ENCODE assay signal across 22 cellular contexts in the genomic region with DNA sequence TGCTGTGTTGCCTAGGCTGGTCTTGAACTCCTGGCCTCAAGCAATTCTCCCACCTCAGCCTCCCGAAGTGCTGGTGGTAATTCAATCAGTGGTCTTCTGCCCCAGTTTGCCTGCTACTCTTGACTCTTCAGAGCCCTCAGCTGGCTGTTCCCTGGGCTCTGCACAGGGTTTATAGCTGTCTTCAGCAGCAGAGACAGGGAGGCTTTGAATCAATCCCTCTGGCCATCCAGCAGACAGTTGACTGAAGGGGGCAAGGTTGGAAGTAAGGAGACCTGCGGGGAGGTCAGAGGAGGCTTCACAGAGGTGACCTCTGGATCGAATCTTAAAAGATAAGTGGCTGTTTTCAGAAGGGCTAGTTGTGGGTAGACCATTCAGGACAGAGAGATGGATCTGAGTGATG. TPM values are rescaled to one million over a fixed set of nuclear protein-coding genes. Genes with fewer than 3 reads are reported as not detected.
DNase-seq lines count a peak whose midpoint lies in the region; ATAC-seq and TF ChIP-seq lines count a peak whose summit lies in the region.
"Had no signal": no experiment of that assay in that cellular context is flagged by ENCODE, and none has a peak within 500 bp of the region (broad histone marks: within the 10 kb centered on the region; RNA-seq: fewer than 3 reads in every experiment).

No MANE protein-coding gene starts in this region.

- H3K9me3 ChIP-seq in CD4-positive, CD25-positive, alpha-beta regulatory T cell (ENCODE audit: control insufficient read depth in 2 of 2, low read length in 2 of 2), result no peaks in the 10 kb centered on the region
- H3K9me3 ChIP-seq: upper lobe of right lung had no signal

- no peak overlapping the region for H3K27ac ChIP-seq in CD4-positive, CD25-positive, alpha-beta regulatory T cell (ENCODE audit: insufficient read depth, low read length, poor library complexity, severe bottlenecking)
- no peak overlapping the region for H3K27ac ChIP-seq in substantia nigra (ENCODE audit: low read depth, low read length, poor library complexity, severe bottlenecking)
- H3K27ac ChIP-seq: cardiac muscle cell, GM23248, upper lobe of right lung had no signal

- H3K4me1 ChIP-seq in CD4-positive, CD25-positive, alpha-beta regulatory T cell (ENCODE audit: control insufficient read depth, insufficient read depth, low read length, poor library complexity, severe bottlenecking), result peaks cover 10% of the 10 kb centered on the region
- H3K4me1 ChIP-seq: upper lobe of right lung had no signal

- CTCF ChIA-PET in activated CD8-positive, alpha-beta T cell treated with anti-CD3 and anti-CD28 coated beads for 36 hours (lab: Charles Lee), result interaction anchor here (1.1 to 1.8 kb wide), 2 partner anchors 9 to 13 kb away, joined by 3 to 5 read pairs; no protein-coding TSS in a partner anchor

- peak overlapping the region in 2 of 3 donors; percentile 79 to 80 for H3K27ac Mint-ChIP-seq in CD4-positive, CD25-positive, alpha-beta regulatory T cell
- H3K27ac Mint-ChIP-seq in activated CD8-positive, alpha-beta T cell treated with anti-CD3 and anti-CD28 coated beads for 36 hours, result peak overlapping the region; percentile 97
- peak overlapping the region; percentile 0 for H3K27ac Mint-ChIP-seq in glutamatergic neuron (ENCODE audit: unreplicated experiment)
- H3K27ac Mint-ChIP-seq: B cell; dendritic cell treated with granulocyte-macrophage colony-stimulating factor and Interleukin-4, amounts not matched to agents 40 ng/mL and 50 ng/mL, for 4 days had no signal

- intact Hi-C loops in activated CD8-positive, alpha-beta T cell treated with anti-CD3 and anti-CD28 coated beads for 36 hours (cut with micrococcal nuclease), result loop anchor here (2.0 to 5.0 kb wide), 2 partner anchors 36 to 47 kb away; no protein-coding TSS in a partner anchor

- no peaks in the 10 kb centered on the region for H3K36me3 ChIP-seq in CD4-positive, CD25-positive, alpha-beta regulatory T cell (ENCODE audit: control insufficient read depth, insufficient read depth, low read length)
- H3K36me3 ChIP-seq: cardiac muscle cell, upper lobe of right lung had no signal

- H3K4me1 Mint-ChIP-seq in CD4-positive, CD25-positive, alpha-beta regulatory T cell, result peaks cover 17 to 32% (median 24%) of the 10 kb centered on the region in 4 donors
- peaks cover 65% of the 10 kb centered on the region for H3K4me1 Mint-ChIP-seq in activated CD8-positive, alpha-beta T cell treated with anti-CD3 and anti-CD28 coated beads for 36 hours (ENCODE audit: low read depth)
- H3K4me1 Mint-ChIP-seq in glutamatergic neuron (ENCODE audit: low read depth, unreplicated experiment), result peaks cover 2% of the 10 kb centered on the region

- H3K36me3 Mint-ChIP-seq in CD4-positive, CD25-positive, alpha-beta regulatory T cell, result no peaks in the 10 kb centered on the region
- peaks cover 9% of the 10 kb centered on the region for H3K36me3 Mint-ChIP-seq in activated CD8-positive, alpha-beta T cell treated with anti-CD3 and anti-CD28 coated beads for 36 hours (ENCODE audit: low read depth)
- H3K36me3 Mint-ChIP-seq in glutamatergic neuron (ENCODE audit: unreplicated experiment), result no peaks in the 10 kb centered on the region

- no peaks in the 10 kb centered on the region for H3K27me3 Mint-ChIP-seq in CD4-positive, CD25-positive, alpha-beta regulatory T cell
- H3K27me3 Mint-ChIP-seq in activated CD8-positive, alpha-beta T cell treated with anti-CD3 and anti-CD28 coated beads for 36 hours, result no peaks in the 10 kb centered on the region
- H3K27me3 Mint-ChIP-seq in glutamatergic neuron (ENCODE audit: unreplicated experiment), result no peaks in the 10 kb centered on the region

- peak overlapping the region in 2 of 4 donors; percentile 2 to 71 for H3K4me3 Mint-ChIP-seq in CD4-positive, CD25-positive, alpha-beta regulatory T cell
- peak overlapping the region; percentile 60 for H3K4me3 Mint-ChIP-seq in activated CD8-positive, alpha-beta T cell treated with anti-CD3 and anti-CD28 coated beads for 36 hours
- no peak overlapping the region for H3K4me3 Mint-ChIP-seq in glutamatergic neuron (ENCODE audit: unreplicated experiment)
- H3K4me3 Mint-ChIP-seq: B cell; dendritic cell treated with granulocyte-macrophage colony-stimulating factor and Interleukin-4, amounts not matched to agents 40 ng/mL and 50 ng/mL, for 4 days had no signal

- DNase-seq in activated CD4-positive, alpha-beta T cell treated with anti-CD3 and anti-CD28 coated beads for 48 hours, result peak; percentile 18
- DNase-seq in activated CD4-positive, alpha-beta T cell treated with anti-CD3 and anti-CD28 coated beads for 4 hours, result no peak
- DNase-seq in CD4-positive, CD25-positive, alpha-beta regulatory T cell, result no peak
- peak; percentile 45 for DNase-seq in activated CD8-positive, alpha-beta T cell treated with anti-CD3 and anti-CD28 coated beads for 36 hours
- DNase-seq in glutamatergic neuron (no peak), substantia nigra (lab: John Stamatoyannopoulos, UW) (no peak), GF-D8 (lab: John Stamatoyannopoulos, UW) (no peak)
- DNase-seq: activated effector memory CD4-positive, alpha-beta T cell treated with Interleukin-2 at 50 U/mL for 16 hours; anterior cingulate cortex; GM23248; mammary epithelial cell; NCI-H1092; NCI-H2029; NCI-H2227 treated with DMSO at 0.1 percent for 48 hours; NCI-H748 treated with DMSO at 0.1 percent for 48 hours; occipital lobe; small intestine; upper lobe of right lung had no signal

- H3K4me3 ChIP-seq in CD4-positive, CD25-positive, alpha-beta regulatory T cell (ENCODE audit: low read depth, low read length), result no peak overlapping the region
- H3K4me3 ChIP-seq: cardiac muscle cell, GM23248, upper lobe of right lung had no signal

- no peak for ATAC-seq in CD4-positive, CD25-positive, alpha-beta regulatory T cell (ENCODE audit: low read depth in 2 of 2)
- ATAC-seq in activated CD8-positive, alpha-beta T cell treated with anti-CD3 and anti-CD28 coated beads for 36 hours, result no peak
- ATAC-seq in GM21390 (IDR thresholded peaks at IDR 0.05; ENCODE audit: unreplicated experiment), result no peak
- ATAC-seq: upper lobe of right lung had no signal

- POLR2A ChIA-PET in activated CD8-positive, alpha-beta T cell treated with anti-CD3 and anti-CD28 coated beads for 36 hours (lab: Charles Lee), result interaction anchor here (0.6 to 3.7 kb wide), 8 partner anchors 17 to 108 kb away, joined by 3 to 16 read pairs (median 4); a partner anchor contains a TSS

- no peak for TF ChIP-seq CTCF in activated CD8-positive, alpha-beta T cell treated with anti-CD3 and anti-CD28 coated beads for 36 hours (IDR thresholded peaks at IDR 0.05)
- no peak for TF ChIP-seq CTCF in glutamatergic neuron (IDR thresholded peaks at IDR 0.05; ENCODE audit: partially characterized antibody, unreplicated experiment)

- H3K27me3 ChIP-seq in CD4-positive, CD25-positive, alpha-beta regulatory T cell (ENCODE audit: control insufficient read depth, insufficient read depth, low read length), result no peaks in the 10 kb centered on the region
- H3K27me3 ChIP-seq: cardiac muscle cell, upper lobe of right lung had no signal

- peaks cover 0 to 2% (median 0%) of the 10 kb centered on the region in 7 donors for H3K9me3 Mint-ChIP-seq in CD4-positive, CD25-positive, alpha-beta regulatory T cell
- H3K9me3 Mint-ChIP-seq in activated CD8-positive, alpha-beta T cell treated with anti-CD3 and anti-CD28 coated beads for 36 hours, result peaks cover 7% of the 10 kb centered on the region
- H3K9me3 Mint-ChIP-seq in glutamatergic neuron (ENCODE audit: unreplicated experiment), result peaks cover under 1% of the 10 kb centered on the region
- H3K9me3 Mint-ChIP-seq: dendritic cell treated with granulocyte-macrophage colony-stimulating factor and Interleukin-4, amounts not matched to agents 40 ng/mL and 50 ng/mL, for 4 days had no signal

RNA-seq across cellular contexts. Expression of a gene that starts 26.0 kb away (rescaled TPM):
- total RNA-seq in CD4-positive, CD25-positive, alpha-beta regulatory T cell, result 19.6 TPM
- polyA plus RNA-seq in CD4-positive, CD25-positive, alpha-beta regulatory T cell, result 1 to 10 TPM; 1.8 to 3.1 (median 2.3) TPM
- total RNA-seq in activated CD8-positive, alpha-beta T cell treated with anti-CD3 and anti-CD28 coated beads for 36 hours, result 10 to 100 TPM; 25.4 to 25.7 TPM
- 55.3 TPM for total RNA-seq in glutamatergic neuron (ENCODE audit: unreplicated experiment)

RNA-seq across cellular contexts. Expression of a gene that starts 43.8 kb away (rescaled TPM):
- 14.1 TPM for total RNA-seq in CD4-positive, CD25-positive, alpha-beta regulatory T cell
- polyA plus RNA-seq in CD4-positive, CD25-positive, alpha-beta regulatory T cell, result 10 to 100 TPM; 10.0 to 14.3 (median 12.0) TPM
- 10 to 100 TPM; 43.7 to 46.2 TPM for total RNA-seq in activated CD8-positive, alpha-beta T cell treated with anti-CD3 and anti-CD28 coated beads for 36 hours
- total RNA-seq in glutamatergic neuron (ENCODE audit: unreplicated experiment), result 29.5 TPM

RNA-seq across cellular contexts. Expression of a gene that starts 43.9 kb away (rescaled TPM):
- 22.9 TPM for total RNA-seq in CD4-positive, CD25-positive, alpha-beta regulatory T cell
- polyA plus RNA-seq in CD4-positive, CD25-positive, alpha-beta regulatory T cell, result 1 to 10 TPM; 2.8 to 5.3 (median 4.0) TPM
- 10 to 100 TPM; 70.6 to 71.5 TPM for total RNA-seq in activated CD8-positive, alpha-beta T cell treated with anti-CD3 and anti-CD28 coated beads for 36 hours
- total RNA-seq in glutamatergic neuron (ENCODE audit: unreplicated experiment), result 34.9 TPM

Comparison
In these comparisons a context has a peak if more than half of its experiments do, and no peak if none do; other contexts are left out.
1. DNase-seq: peak in activated CD4-positive, alpha-beta T cell treated with anti-CD3 and anti-CD28 coated beads for 48 hours (single experiment) and activated CD8-positive, alpha-beta T cell treated with anti-CD3 and anti-CD28 coated beads for 36 hours (single experiment); none in activated CD4-positive, alpha-beta T cell treated with anti-CD3 and anti-CD28 coated beads for 4 hours (0 of 2), CD4-positive, CD25-positive, alpha-beta regulatory T cell (0 of 3), glutamatergic neuron (single experiment), substantia nigra (0 of 49) and GF-D8 (single experiment).
2. H3K27ac Mint-ChIP-seq: peak in every context shown above with its lines; median percentile 97 in activated CD8-positive, alpha-beta T cell treated with anti-CD3 and anti-CD28 coated beads for 36 hours; 80 in CD4-positive, CD25-positive, alpha-beta regulatory T cell; 0 in glutamatergic neuron.